1 cellular context compared by ENCODE assay signal in the genomic region with DNA sequence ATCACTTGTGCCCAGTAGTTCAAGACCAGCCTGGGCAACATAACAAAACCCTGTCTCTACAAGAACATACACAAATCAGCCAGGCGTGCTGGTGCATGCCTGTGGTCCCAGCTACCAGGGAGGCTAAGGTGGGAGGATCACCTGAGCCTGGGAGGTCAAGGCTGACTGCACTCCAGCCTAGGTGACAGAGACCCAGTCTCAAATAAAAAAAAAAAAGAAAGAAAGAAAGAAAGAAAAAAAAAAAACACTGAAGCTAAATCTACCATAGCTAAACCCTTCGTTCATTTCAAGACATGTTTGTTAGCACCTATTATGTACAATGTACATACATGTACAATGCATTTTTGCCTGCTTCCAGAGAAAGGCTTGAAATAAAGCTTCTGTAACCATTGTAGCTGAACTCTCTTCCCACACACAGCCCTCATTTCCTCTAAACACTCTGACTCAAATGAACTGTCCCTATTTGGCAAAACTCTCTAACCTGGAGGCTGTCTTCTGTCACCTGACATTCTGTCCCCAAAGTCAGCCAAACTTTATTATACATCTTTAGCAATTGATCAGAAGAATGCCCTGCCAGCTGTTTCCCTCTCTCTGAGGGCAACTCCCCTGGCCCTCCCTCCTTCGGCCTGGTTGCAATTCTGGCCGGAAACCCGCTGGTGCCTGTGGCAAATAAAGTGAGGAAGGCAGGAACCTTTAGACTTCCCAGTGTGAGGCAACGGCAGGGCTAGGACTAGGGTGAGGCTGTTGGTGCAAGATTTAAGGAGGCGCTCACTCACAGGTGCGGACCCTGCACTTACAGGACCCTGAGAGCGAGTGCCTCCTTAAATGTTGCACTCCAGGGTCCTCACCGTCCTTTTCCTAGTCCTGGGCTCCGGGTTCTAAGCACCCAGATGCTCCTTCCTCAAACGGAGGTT.
A peak's percentile ranks its signal among the peaks of the same experiment; 100 is the strongest.
TF ChIP-seq lines count a peak whose summit lies in the region.

No MANE protein-coding gene starts in this region.

TF ChIP-seq in HepG2, 621 proteins besides CTCF, POLR2A, EP300 and RAD21 (continued from another document and continues in another):
- TF ChIP-seq, protein P1, sequence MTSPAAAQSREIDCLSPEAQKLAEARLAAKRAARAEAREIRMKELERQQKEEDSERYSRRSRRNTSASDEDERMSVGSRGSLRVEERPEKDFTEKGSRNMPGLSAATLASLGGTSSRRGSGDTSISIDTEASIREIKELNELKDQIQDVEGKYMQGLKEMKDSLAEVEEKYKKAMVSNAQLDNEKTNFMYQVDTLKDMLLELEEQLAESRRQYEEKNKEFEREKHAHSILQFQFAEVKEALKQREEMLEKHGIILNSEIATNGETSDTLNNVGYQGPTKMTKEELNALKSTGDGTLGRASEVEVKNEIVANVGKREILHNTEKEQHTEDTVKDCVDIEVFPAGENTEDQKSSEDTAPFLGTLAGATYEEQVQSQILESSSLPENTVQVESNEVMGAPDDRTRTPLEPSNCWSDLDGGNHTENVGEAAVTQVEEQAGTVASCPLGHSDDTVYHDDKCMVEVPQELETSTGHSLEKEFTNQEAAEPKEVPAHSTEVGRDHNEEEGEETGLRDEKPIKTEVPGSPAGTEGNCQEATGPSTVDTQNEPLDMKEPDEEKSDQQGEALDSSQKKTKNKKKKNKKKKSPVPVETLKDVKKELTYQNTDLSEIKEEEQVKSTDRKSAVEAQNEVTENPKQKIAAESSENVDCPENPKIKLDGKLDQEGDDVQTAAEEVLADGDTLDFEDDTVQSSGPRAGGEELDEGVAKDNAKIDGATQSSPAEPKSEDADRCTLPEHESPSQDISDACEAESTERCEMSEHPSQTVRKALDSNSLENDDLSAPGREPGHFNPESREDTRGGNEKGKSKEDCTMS (CRISPR knock-in tag; conservative IDR thresholded peaks at IDR 0.05), result no peak
- TF ChIP-seq ZNF12 (CRISPR knock-in tag; IDR thresholded peaks at IDR 0.05), result no peak
- no peak for TF ChIP-seq ZNF3 (CRISPR knock-in tag; IDR thresholded peaks at IDR 0.05)
- TF ChIP-seq ZNF292 (CRISPR knock-in tag; IDR thresholded peaks at IDR 0.05; ENCODE audit: borderline replicate concordance, low read depth), result 0 out of 2 replicates have a peak, but pooled peaks have one; percentile 70
- no peak for TF ChIP-seq MEIS1 (CRISPR knock-in tag; IDR thresholded peaks at IDR 0.05; ENCODE audit: borderline replicate concordance)
- TF ChIP-seq, protein P2, sequence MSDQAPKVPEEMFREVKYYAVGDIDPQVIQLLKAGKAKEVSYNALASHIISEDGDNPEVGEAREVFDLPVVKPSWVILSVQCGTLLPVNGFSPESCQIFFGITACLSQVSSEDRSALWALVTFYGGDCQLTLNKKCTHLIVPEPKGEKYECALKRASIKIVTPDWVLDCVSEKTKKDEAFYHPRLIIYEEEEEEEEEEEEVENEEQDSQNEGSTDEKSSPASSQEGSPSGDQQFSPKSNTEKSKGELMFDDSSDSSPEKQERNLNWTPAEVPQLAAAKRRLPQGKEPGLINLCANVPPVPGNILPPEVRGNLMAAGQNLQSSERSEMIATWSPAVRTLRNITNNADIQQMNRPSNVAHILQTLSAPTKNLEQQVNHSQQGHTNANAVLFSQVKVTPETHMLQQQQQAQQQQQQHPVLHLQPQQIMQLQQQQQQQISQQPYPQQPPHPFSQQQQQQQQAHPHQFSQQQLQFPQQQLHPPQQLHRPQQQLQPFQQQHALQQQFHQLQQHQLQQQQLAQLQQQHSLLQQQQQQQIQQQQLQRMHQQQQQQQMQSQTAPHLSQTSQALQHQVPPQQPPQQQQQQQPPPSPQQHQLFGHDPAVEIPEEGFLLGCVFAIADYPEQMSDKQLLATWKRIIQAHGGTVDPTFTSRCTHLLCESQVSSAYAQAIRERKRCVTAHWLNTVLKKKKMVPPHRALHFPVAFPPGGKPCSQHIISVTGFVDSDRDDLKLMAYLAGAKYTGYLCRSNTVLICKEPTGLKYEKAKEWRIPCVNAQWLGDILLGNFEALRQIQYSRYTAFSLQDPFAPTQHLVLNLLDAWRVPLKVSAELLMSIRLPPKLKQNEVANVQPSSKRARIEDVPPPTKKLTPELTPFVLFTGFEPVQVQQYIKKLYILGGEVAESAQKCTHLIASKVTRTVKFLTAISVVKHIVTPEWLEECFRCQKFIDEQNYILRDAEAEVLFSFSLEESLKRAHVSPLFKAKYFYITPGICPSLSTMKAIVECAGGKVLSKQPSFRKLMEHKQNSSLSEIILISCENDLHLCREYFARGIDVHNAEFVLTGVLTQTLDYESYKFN (CRISPR knock-in tag; conservative IDR thresholded peaks at IDR 0.05), result peak; percentile 75
- no peak for TF ChIP-seq ZBTB7A (CRISPR knock-in tag; IDR thresholded peaks at IDR 0.05)
- no peak for TF ChIP-seq ZNF564 (CRISPR knock-in tag; IDR thresholded peaks at IDR 0.05)
- TF ChIP-seq ZNF460 (CRISPR knock-in tag; IDR thresholded peaks at IDR 0.05; ENCODE audit: borderline replicate concordance), result no peak
- no peak for TF ChIP-seq ZSCAN12 (CRISPR knock-in tag; IDR thresholded peaks at IDR 0.05)
- no peak for TF ChIP-seq GATA4 (IDR thresholded peaks at IDR 0.05; ENCODE audit: borderline replicate concordance, low read depth)
- peak; percentile 31; the same call in 1 of the 2 replicates for TF ChIP-seq RARA (CRISPR knock-in tag; IDR thresholded peaks at IDR 0.05)
- no peak for TF ChIP-seq ZNF232 (CRISPR knock-in tag; IDR thresholded peaks at IDR 0.05; ENCODE audit: borderline replicate concordance)
- TF ChIP-seq, protein P3, sequence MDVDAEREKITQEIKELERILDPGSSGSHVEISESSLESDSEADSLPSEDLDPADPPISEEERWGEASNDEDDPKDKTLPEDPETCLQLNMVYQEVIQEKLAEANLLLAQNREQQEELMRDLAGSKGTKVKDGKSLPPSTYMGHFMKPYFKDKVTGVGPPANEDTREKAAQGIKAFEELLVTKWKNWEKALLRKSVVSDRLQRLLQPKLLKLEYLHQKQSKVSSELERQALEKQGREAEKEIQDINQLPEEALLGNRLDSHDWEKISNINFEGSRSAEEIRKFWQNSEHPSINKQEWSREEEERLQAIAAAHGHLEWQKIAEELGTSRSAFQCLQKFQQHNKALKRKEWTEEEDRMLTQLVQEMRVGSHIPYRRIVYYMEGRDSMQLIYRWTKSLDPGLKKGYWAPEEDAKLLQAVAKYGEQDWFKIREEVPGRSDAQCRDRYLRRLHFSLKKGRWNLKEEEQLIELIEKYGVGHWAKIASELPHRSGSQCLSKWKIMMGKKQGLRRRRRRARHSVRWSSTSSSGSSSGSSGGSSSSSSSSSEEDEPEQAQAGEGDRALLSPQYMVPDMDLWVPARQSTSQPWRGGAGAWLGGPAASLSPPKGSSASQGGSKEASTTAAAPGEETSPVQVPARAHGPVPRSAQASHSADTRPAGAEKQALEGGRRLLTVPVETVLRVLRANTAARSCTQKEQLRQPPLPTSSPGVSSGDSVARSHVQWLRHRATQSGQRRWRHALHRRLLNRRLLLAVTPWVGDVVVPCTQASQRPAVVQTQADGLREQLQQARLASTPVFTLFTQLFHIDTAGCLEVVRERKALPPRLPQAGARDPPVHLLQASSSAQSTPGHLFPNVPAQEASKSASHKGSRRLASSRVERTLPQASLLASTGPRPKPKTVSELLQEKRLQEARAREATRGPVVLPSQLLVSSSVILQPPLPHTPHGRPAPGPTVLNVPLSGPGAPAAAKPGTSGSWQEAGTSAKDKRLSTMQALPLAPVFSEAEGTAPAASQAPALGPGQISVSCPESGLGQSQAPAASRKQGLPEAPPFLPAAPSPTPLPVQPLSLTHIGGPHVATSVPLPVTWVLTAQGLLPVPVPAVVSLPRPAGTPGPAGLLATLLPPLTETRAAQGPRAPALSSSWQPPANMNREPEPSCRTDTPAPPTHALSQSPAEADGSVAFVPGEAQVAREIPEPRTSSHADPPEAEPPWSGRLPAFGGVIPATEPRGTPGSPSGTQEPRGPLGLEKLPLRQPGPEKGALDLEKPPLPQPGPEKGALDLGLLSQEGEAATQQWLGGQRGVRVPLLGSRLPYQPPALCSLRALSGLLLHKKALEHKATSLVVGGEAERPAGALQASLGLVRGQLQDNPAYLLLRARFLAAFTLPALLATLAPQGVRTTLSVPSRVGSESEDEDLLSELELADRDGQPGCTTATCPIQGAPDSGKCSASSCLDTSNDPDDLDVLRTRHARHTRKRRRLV (CRISPR knock-in tag; IDR thresholded peaks at IDR 0.05), result no peak
- TF ChIP-seq ZNF354B (CRISPR knock-in tag; IDR thresholded peaks at IDR 0.05), result no peak
- TF ChIP-seq TEAD2 (CRISPR knock-in tag; IDR thresholded peaks at IDR 0.05), result no peak
- TF ChIP-seq CHCHD3 (CRISPR knock-in tag; IDR thresholded peaks at IDR 0.05), result no peak
- TF ChIP-seq ZNF446 (CRISPR knock-in tag; IDR thresholded peaks at IDR 0.05), result no peak
- no peak for TF ChIP-seq ZNF256 (CRISPR knock-in tag; conservative IDR thresholded peaks at IDR 0.05)
- TF ChIP-seq, protein P4, sequence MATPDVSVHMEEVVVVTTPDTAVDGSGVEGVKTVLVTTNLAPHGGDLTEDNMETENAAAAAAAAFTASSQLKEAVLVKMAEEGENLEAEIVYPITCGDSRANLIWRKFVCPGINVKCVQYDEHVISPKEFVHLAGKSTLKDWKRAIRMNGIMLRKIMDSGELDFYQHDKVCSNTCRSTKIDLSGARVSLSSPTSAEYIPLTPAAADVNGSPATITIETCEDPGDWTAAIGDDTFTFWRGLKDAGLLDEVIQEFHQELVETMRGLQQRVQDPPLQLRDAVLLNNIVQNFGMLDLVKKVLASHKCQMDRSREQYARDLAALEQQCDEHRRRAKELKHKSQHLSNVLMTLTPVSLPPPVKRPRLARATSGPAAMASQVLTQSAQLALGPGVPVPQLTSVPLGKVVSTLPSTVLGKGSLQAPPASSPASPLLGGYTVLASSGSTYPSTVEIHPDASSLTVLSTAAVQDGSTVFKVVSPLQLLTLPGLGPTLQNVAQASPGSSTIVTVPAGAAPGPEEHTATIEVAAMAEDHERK (CRISPR knock-in tag; IDR thresholded peaks at IDR 0.05; ENCODE audit: low read depth), result no peak
- TF ChIP-seq, protein P5, sequence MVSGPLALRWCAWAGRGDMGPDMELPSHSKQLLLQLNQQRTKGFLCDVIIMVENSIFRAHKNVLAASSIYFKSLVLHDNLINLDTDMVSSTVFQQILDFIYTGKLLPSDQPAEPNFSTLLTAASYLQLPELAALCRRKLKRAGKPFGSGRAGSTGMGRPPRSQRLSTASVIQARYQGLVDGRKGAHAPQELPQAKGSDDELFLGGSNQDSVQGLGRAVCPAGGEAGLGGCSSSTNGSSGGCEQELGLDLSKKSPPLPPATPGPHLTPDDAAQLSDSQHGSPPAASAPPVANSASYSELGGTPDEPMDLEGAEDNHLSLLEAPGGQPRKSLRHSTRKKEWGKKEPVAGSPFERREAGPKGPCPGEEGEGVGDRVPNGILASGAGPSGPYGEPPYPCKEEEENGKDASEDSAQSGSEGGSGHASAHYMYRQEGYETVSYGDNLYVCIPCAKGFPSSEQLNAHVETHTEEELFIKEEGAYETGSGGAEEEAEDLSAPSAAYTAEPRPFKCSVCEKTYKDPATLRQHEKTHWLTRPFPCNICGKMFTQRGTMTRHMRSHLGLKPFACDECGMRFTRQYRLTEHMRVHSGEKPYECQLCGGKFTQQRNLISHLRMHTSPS (CRISPR knock-in tag; IDR thresholded peaks at IDR 0.05; ENCODE audit: low read depth), result peak; percentile 74
- no peak for TF ChIP-seq ZNF556 (CRISPR knock-in tag; IDR thresholded peaks at IDR 0.05; ENCODE audit: borderline replicate concordance)
- TF ChIP-seq FOXK2 (IDR thresholded peaks at IDR 0.05), result no peak
- peak; percentile 58; the same call in 1 of the 2 replicates for TF ChIP-seq IRF2 (CRISPR knock-in tag; IDR thresholded peaks at IDR 0.05)
- TF ChIP-seq U2AF2 (IDR thresholded peaks at IDR 0.05; ENCODE audit: low read depth, low read length), result peak; percentile 99
- TF ChIP-seq STAG1 (CRISPR knock-in tag; IDR thresholded peaks at IDR 0.05), result no peak
- TF ChIP-seq ZNF672 (CRISPR knock-in tag; IDR thresholded peaks at IDR 0.05), result no peak
- TF ChIP-seq SMAD3 (CRISPR knock-in tag; IDR thresholded peaks at IDR 0.05), result no peak
- TF ChIP-seq ZNF317 (CRISPR knock-in tag; IDR thresholded peaks at IDR 0.05), result no peak; the same call in 1 of the 2 replicates
- TF ChIP-seq, protein P6, sequence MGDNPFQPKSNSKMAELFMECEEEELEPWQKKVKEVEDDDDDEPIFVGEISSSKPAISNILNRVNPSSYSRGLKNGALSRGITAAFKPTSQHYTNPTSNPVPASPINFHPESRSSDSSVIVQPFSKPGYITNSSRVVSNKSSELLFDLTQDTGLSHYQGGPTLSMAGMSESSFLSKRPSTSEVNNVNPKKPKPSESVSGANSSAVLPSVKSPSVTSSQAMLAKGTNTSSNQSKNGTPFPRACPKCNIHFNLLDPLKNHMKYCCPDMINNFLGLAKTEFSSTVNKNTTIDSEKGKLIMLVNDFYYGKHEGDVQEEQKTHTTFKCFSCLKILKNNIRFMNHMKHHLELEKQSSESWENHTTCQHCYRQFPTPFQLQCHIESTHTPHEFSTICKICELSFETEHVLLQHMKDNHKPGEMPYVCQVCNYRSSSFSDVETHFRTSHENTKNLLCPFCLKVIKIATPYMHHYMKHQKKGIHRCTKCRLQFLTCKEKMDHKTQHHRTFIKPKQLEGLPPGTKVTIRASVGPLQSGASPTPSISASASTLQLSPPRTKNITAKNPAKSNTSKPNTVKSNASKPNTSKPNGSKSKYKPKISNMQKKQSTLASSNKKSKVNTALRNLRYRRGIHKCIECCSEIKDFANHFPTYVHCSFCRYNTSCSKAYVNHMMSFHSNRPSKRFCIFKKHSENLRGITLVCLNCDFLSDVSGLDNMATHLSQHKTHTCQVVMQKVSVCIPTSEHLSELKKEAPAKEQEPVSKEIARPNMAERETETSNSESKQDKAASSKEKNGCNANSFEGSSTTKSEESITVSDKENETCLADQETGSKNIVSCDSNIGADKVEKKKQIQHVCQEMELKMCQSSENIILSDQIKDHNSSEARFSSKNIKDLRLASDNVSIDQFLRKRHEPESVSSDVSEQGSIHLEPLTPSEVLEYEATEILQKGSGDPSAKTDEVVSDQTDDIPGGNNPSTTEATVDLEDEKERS (CRISPR knock-in tag; IDR thresholded peaks at IDR 0.05), result no peak
- no peak for TF ChIP-seq CHD2 (IDR thresholded peaks at IDR 0.05; ENCODE audit: low read depth, low read length)
- TF ChIP-seq, protein P7, sequence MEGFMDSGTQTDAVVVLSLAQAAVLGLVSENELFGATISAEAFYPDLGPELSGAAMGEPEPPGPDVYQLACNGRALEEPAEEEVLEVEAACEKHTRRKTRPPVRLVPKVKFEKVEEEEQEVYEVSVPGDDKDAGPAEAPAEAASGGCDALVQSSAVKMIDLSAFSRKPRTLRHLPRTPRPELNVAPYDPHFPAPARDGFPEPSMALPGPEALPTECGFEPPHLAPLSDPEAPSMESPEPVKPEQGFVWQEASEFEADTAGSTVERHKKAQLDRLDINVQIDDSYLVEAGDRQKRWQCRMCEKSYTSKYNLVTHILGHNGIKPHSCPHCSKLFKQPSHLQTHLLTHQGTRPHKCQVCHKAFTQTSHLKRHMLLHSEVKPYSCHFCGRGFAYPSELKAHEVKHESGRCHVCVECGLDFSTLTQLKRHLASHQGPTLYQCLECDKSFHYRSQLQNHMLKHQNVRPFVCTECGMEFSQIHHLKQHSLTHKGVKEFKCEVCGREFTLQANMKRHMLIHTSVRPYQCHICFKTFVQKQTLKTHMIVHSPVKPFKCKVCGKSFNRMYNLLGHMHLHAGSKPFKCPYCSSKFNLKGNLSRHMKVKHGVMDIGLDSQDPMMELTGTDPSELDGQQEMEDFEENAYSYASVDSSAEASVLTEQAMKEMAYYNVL (CRISPR knock-in tag; IDR thresholded peaks at IDR 0.05; ENCODE audit: borderline replicate concordance), result peak; percentile 61; the same call in 1 of the 2 replicates
- TF ChIP-seq ZNF552 (CRISPR knock-in tag; IDR thresholded peaks at IDR 0.05; ENCODE audit: borderline replicate concordance), result no peak
- no peak for TF ChIP-seq ZNF780A (CRISPR knock-in tag; IDR thresholded peaks at IDR 0.05)
